Comparison of ENCODE assay signal across 28 cellular contexts in the genomic region with DNA sequence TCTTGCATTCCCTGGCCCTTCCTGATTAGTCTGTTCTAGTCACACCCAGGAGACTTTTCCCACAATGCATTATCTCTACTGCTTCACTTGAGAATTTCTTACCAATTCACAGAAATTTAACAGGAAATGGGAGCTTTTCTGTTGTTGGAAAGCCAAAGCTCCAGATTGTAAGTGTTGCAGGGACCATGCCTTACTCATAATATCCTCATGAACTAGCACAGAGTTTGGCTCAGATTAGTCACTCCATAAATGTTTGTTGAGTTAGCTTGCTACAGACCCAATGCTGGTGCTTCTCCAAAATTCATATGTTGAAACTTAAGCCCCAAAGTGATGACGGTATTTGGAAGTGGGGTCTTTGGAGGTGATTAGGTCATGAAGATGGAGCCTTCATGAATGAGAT.
DNase-seq lines count a peak whose midpoint lies in the region; ATAC-seq and TF ChIP-seq lines count a peak whose summit lies in the region.
"Had no signal": no experiment of that assay in that cellular context is flagged by ENCODE, and none has a peak within 500 bp of the region (broad histone marks: within the 10 kb centered on the region; RNA-seq: fewer than 3 reads in every experiment).

No MANE protein-coding gene starts in this region.

- H3K4me1 Mint-ChIP-seq in natural killer cell, result no peaks in the 10 kb centered on the region
- H3K4me1 Mint-ChIP-seq: activated B cell treated with CpG ODN at 0.5 μM for 24 hours; activated naive CD4-positive, alpha-beta T cell treated with anti-CD3 and anti-CD28 coated beads, Interleukin-2, amount 50 U/mL, for 24 hours; activated T-helper 17 cell treated with anti-CD3 and anti-CD28 coated beads, Interleukin-2, amount 50 U/mL, for 72 hours; CD8-positive, alpha-beta memory T cell; stimulated activated memory B cell treated with anti-CD40 and anti-IgM and Interleukin-4, amounts not matched to agents 10 μg/mL and 1 μg/mL and 100 μg/mL, for 72 hours had no signal

- H3K4me3 ChIP-seq in MG63, result no peak overlapping the region
- H3K4me3 ChIP-seq: HAP-1, left ventricle myocardium inferior, spleen, uterus had no signal

- no peaks in the 10 kb centered on the region for H3K36me3 Mint-ChIP-seq in natural killer cell
- H3K36me3 Mint-ChIP-seq: activated naive CD4-positive, alpha-beta T cell treated with anti-CD3 and anti-CD28 coated beads, Interleukin-2, amount 50 U/mL, for 24 hours; CD8-positive, alpha-beta memory T cell; natural killer cell treated with Interleukin-12 subunit alpha and Interleukin-12 subunit beta and Interleukin-15 and Interleukin-18, amount 100 ng/mL, for 72 hours; stimulated activated memory B cell treated with anti-CD40 and anti-IgM and Interleukin-4, amounts not matched to agents 10 μg/mL and 1 μg/mL and 100 μg/mL, for 72 hours had no signal

- H3K4me3 Mint-ChIP-seq in natural killer cell, result no peak overlapping the region
- H3K4me3 Mint-ChIP-seq: activated B cell treated with CpG ODN at 0.5 μM for 24 hours; activated naive CD4-positive, alpha-beta T cell treated with anti-CD3 and anti-CD28 coated beads, Interleukin-2, amount 50 U/mL, for 24 hours; activated T-helper 17 cell treated with anti-CD3 and anti-CD28 coated beads, Interleukin-2, amount 50 U/mL, for 72 hours; CD8-positive, alpha-beta memory T cell; natural killer cell treated with Interleukin-12 subunit alpha and Interleukin-12 subunit beta and Interleukin-15 and Interleukin-18, amount 100 ng/mL, for 72 hours; stimulated activated memory B cell treated with anti-CD40 and anti-IgM and Interleukin-4, amounts not matched to agents 10 μg/mL and 1 μg/mL and 100 μg/mL, for 72 hours had no signal

- intact Hi-C loops in natural killer cell (cut with micrococcal nuclease), result no loop called here

- H3K27ac Mint-ChIP-seq in natural killer cell, result no peak overlapping the region
- H3K27ac Mint-ChIP-seq: activated B cell treated with CpG ODN at 0.5 μM for 24 hours; activated naive CD4-positive, alpha-beta T cell treated with anti-CD3 and anti-CD28 coated beads, Interleukin-2, amount 50 U/mL, for 24 hours; activated T-helper 17 cell treated with anti-CD3 and anti-CD28 coated beads, Interleukin-2, amount 50 U/mL, for 72 hours; CD8-positive, alpha-beta memory T cell; natural killer cell treated with Interleukin-12 subunit alpha and Interleukin-12 subunit beta and Interleukin-15 and Interleukin-18, amount 100 ng/mL, for 72 hours; stimulated activated memory B cell treated with anti-CD40 and anti-IgM and Interleukin-4, amounts not matched to agents 10 μg/mL and 1 μg/mL and 100 μg/mL, for 72 hours had no signal

- TF ChIP-seq CTCF in natural killer cell (IDR thresholded peaks at IDR 0.05) (no peak), omental fat pad (IDR thresholded peaks at IDR 0.05) (no peak)

- H3K9me3 Mint-ChIP-seq in natural killer cell, result no peaks in the 10 kb centered on the region
- H3K9me3 Mint-ChIP-seq: activated B cell treated with CpG ODN at 0.5 μM for 24 hours; activated naive CD4-positive, alpha-beta T cell treated with anti-CD3 and anti-CD28 coated beads, Interleukin-2, amount 50 U/mL, for 24 hours; activated T-helper 17 cell treated with anti-CD3 and anti-CD28 coated beads, Interleukin-2, amount 50 U/mL, for 72 hours; CD8-positive, alpha-beta memory T cell; stimulated activated memory B cell treated with anti-CD40 and anti-IgM and Interleukin-4, amounts not matched to agents 10 μg/mL and 1 μg/mL and 100 μg/mL, for 72 hours had no signal

- DNase-seq in EH (ENCODE audit: low read depth), result peak; percentile 26
- peak; percentile 6 for DNase-seq in MG63
- peak; percentile 12 for DNase-seq in fibroblast of gingiva (ENCODE audit: low read depth)
- peak; percentile 67 for DNase-seq in stromal cell of bone marrow (ENCODE audit: low read depth)
- no peak for DNase-seq in natural killer cell
- no peak for DNase-seq in omental fat pad (ENCODE audit: low spot score)
- DNase-seq: activated B cell treated with CpG ODN at 0.5 μM for 24 hours; activated CD4-positive, alpha-beta T cell treated with anti-CD3 and anti-CD28 coated beads, Interleukin-2, amount 50 U/mL, for 48 hours; activated CD8-positive, alpha-beta memory T cell treated with anti-CD3 and anti-CD28 coated beads, Interleukin-2, amount 50 U/mL, for 4 hours; aorta; CD8-positive, alpha-beta memory T cell; DMS153; hypothalamus; left ventricle myocardium inferior; MM.1S; NCI-H1417; NCI-H2081 treated with DMSO at 0.1 percent for 48 hours; NCI-H82; Right ventricle myocardium superior; spleen; stimulated activated CD4-positive, alpha-beta T cell treated with anti-CD3 and anti-CD28 coated beads, Interleukin-2, amount 100 ng/mL, for 48 hours; uterus had no signal

- H3K9me3 ChIP-seq in MG63, result 0 out of 2 replicates have a peak, but pooled peaks cover 1% of the 10 kb centered on the region
- H3K9me3 ChIP-seq: HAP-1, left ventricle myocardium inferior, spleen, uterus had no signal

- H3K27me3 ChIP-seq in MG63, result no peaks in the 10 kb centered on the region
- H3K27me3 ChIP-seq: uterus had no signal

- H3K27me3 Mint-ChIP-seq in natural killer cell (ENCODE audit: low read depth in 2 of 2), result peaks cover 9 to 17% of the 10 kb centered on the region in 2 donors

- H3K36me3 ChIP-seq in MG63, result no peaks in the 10 kb centered on the region
- H3K36me3 ChIP-seq: HAP-1, left ventricle myocardium inferior, spleen, uterus had no signal

- ATAC-seq in natural killer cell (no peak), omental fat pad (ENCODE audit: low FRiP score) (no peak), HG03135 (IDR thresholded peaks at IDR 0.05; ENCODE audit: unreplicated experiment) (no peak)
- ATAC-seq: activated T-helper 17 cell treated with anti-CD3 and anti-CD28 coated beads, Interleukin-2, amount 50 U/mL, for 72 hours; natural killer cell treated with Interleukin-12 subunit alpha and Interleukin-12 subunit beta and Interleukin-15 and Interleukin-18, amount 100 ng/mL, for 72 hours; stimulated activated memory B cell treated with anti-CD40 and anti-IgM and Interleukin-4, amounts not matched to agents 10 μg/mL and 1 μg/mL and 100 μg/mL, for 72 hours had no signal

Comparison
In these comparisons a context has a peak if more than half of its experiments do, and no peak if none do; other contexts are left out.
1. DNase-seq: peak in EH (single experiment), MG63 (single experiment), fibroblast of gingiva (single experiment) and stromal cell of bone marrow (single experiment); none in natural killer cell (single experiment) and omental fat pad (single experiment).